ENCODE assay signal across 8 cellular contexts in genomic region chr17:29293890-29294579, GRCh38. TPM values are rescaled to one million over a fixed set of nuclear protein-coding genes. Genes with fewer than 3 reads are reported as not detected.
DNase-seq lines count a peak whose midpoint lies in the region; ATAC-seq and FAIRE-seq lines count a peak whose summit lies in the region.

Gene NUFIP2, minus strand, starts transcription at chr17:29294148. Its CDS starts 89 bp downstream, at chr17:29294059.

- no peaks in the 10 kb centered on the region for H3K9me3 Mint-ChIP-seq in activated T-cell treated with anti-CD3 and anti-CD28 coated beads, Interleukin-2, amount 50 U/mL, for 72 hours

- peak; percentile 89 for ATAC-seq in GM21786 (IDR thresholded peaks at IDR 0.05; ENCODE audit: unreplicated experiment)
- peak; percentile 91 for ATAC-seq in activated T-cell treated with anti-CD3 and anti-CD28 coated beads, Interleukin-2, amount 50 U/mL, for 72 hours (replicated peaks in 1 of 2)
- peak; percentile 94 for ATAC-seq in esophagus mucosa

- H3K4me3 ChIP-seq in muscle layer of colon (ENCODE audit: low read depth in 1 of 2, low read length in 2 of 2) = peak within 1 kb of the TSS; percentile 95 to 98

- peaks cover 44% of the 10 kb centered on the region for H3K4me1 Mint-ChIP-seq in activated T-cell treated with anti-CD3 and anti-CD28 coated beads, Interleukin-2, amount 50 U/mL, for 72 hours (ENCODE audit: low read depth)

- DNase-seq in DMS79 (lab: John Stamatoyannopoulos, UW) (peak; percentile 98), RCC 7860 (ENCODE audit: low spot score) (peak; percentile 95)
- DNase-seq in activated T-cell treated with anti-CD3 and anti-CD28 coated beads, Interleukin-2, amount 50 U/mL, for 72 hours = peak; percentile 98 to 99
- DNase-seq in stimulated activated CD8-positive, alpha-beta memory T cell treated with anti-CD3 and anti-CD28 coated beads, Interleukin-7, amount 100 ng/mL, for 24 hours (ENCODE audit: low read depth) = peak; percentile 95

- no peaks in the 10 kb centered on the region for H3K27me3 ChIP-seq in muscle layer of colon (ENCODE audit: control insufficient read depth in 1 of 2, insufficient read depth in 2 of 2, low read length in 2 of 2)

- peaks cover 19% of the 10 kb centered on the region for H3K36me3 ChIP-seq in KOPT-K1 (ENCODE audit: insufficient read depth, low read length)
- H3K36me3 ChIP-seq in muscle layer of colon (ENCODE audit: insufficient read depth, low read length) = no peaks in the 10 kb centered on the region

- H3K9me3 ChIP-seq in KOPT-K1 (ENCODE audit: insufficient read depth, low read length, poor library complexity, severe bottlenecking) = no peaks in the 10 kb centered on the region
- H3K9me3 ChIP-seq in muscle layer of colon (ENCODE audit: low read length) = no peaks in the 10 kb centered on the region

- H3K27me3 Mint-ChIP-seq in activated T-cell treated with anti-CD3 and anti-CD28 coated beads, Interleukin-2, amount 50 U/mL, for 72 hours (ENCODE audit: low read depth) = no peaks in the 10 kb centered on the region

- FAIRE-seq in RCC 7860 (lab: Jason Lieb, UNC) = peak; percentile 90

- H3K36me3 Mint-ChIP-seq in activated T-cell treated with anti-CD3 and anti-CD28 coated beads, Interleukin-2, amount 50 U/mL, for 72 hours (ENCODE audit: insufficient read depth in 2 of 2) = peaks cover 7 to 18% of the 10 kb centered on the region in 2 donors

- H3K27ac ChIP-seq in KOPT-K1 (ENCODE audit: low read depth, low read length, poor library complexity, severe bottlenecking) = peak within 1 kb of the TSS; percentile 83
- H3K27ac ChIP-seq in muscle layer of colon (ENCODE audit: low read depth, low read length) = peak within 1 kb of the TSS; percentile 100

- H3K9ac ChIP-seq in muscle layer of colon (ENCODE audit: low read length) = peak within 1 kb of the TSS; percentile 96

- H3K27ac Mint-ChIP-seq in activated T-cell treated with anti-CD3 and anti-CD28 coated beads, Interleukin-2, amount 50 U/mL, for 72 hours = peak within 1 kb of the TSS; percentile 99

- peaks cover 30% of the 10 kb centered on the region for H3K4me1 ChIP-seq in muscle layer of colon (ENCODE audit: insufficient read depth, low read length)

- H3K4me3 Mint-ChIP-seq in activated T-cell treated with anti-CD3 and anti-CD28 coated beads, Interleukin-2, amount 50 U/mL, for 72 hours = peak within 1 kb of the TSS; percentile 96 to 98

RNA-seq across cellular contexts. Expression of gene NUFIP2, which starts in this region (rescaled TPM):
- total RNA-seq in activated T-cell treated with anti-CD3 and anti-CD28 coated beads, Interleukin-2, amount 50 U/mL, for 72 hours = 10 to 100 TPM; 72.9 to 74.3 TPM
- 35.0 TPM for total RNA-seq in esophagus mucosa

Comparison
In these comparisons a context has a peak if more than half of its experiments do, and no peak if none do; other contexts are left out.
1. Peak in every context shown above with its lines: DNase-seq, ATAC-seq, H3K4me3 ChIP-seq and H3K27ac ChIP-seq.